Comparison of ENCODE assay signal across 28 cellular contexts in the genomic region with DNA sequence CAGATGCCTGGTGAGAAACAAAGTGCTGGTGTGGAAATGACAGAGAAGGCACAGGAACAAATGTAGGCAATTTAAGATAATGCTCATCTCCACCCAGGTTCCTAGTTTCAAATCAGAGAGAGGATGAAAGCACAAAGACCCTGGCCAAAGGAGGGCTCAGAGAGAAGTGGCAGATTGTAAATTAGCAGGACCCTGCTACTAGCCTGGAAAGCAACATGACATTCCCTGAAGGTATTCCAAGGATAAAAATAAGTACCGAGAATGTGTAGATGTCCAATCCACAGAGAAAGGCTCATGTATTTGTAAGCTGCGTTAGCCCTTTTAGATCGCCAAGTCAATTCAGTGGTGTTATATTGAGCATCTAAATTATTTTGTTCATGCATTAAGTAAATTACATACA.
"Had no signal": no experiment of that assay in that cellular context is flagged by ENCODE, and none has a peak within 500 bp of the region (broad histone marks: within the 10 kb centered on the region; RNA-seq: fewer than 3 reads in every experiment).

No MANE protein-coding gene starts in this region.

- FAIRE-seq: kidney, pancreas had no signal

- H3K36me3 ChIP-seq: left lung, pancreas, prostate gland, suprapubic skin, thoracic aorta, tibial artery, uterus had no signal

- ATAC-seq: left colon; left lung; natural killer cell; pancreas; right cardiac atrium; sciatic nerve; stimulated activated naive B cell treated with anti-CD40 and anti-IgM and Interleukin-4, amounts not matched to agents 10 μg/mL and 1 μg/mL and 100 μg/mL, for 72 hours; stimulated activated naive CD8-positive, alpha-beta T cell treated with anti-CD3 and anti-CD28 coated beads, Interleukin-15, Interleukin-2, amounts not matched to agents 100 U/mL and 50 U/mL, for 24 hours had no signal

- H3K27ac ChIP-seq: left lung, pancreas, prostate gland, skin epidermis, suprapubic skin, thoracic aorta, tibial artery, uterus had no signal

- H3K4me3 ChIP-seq: left lung, lung, pancreas, prostate gland, skin epidermis, suprapubic skin, thoracic aorta, tibial artery, uterus had no signal

- DNase-seq: hypothalamus; immature natural killer cell; kidney; left colon; left lung; mesendoderm; naive B cell; natural killer cell; nephron progenitor cell; nucleus accumbens; pancreas; posterior cingulate gyrus; right cardiac atrium; stimulated activated CD4-positive, alpha-beta T cell treated with anti-CD3 and anti-CD28 coated beads, Interleukin-12 subunit alpha, Interleukin-12 subunit beta, amount 100 ng/mL, for 4 hours; stimulated activated CD4-positive, alpha-beta T cell treated with anti-CD3 and anti-CD28 coated beads, Interleukin-15, amount 100 ng/mL, for 24 hours; stimulated activated CD4-positive, alpha-beta T cell treated with anti-CD3 and anti-CD28 coated beads, Interleukin-2, amount 100 ng/mL, for 24 hours; stimulated activated CD4-positive, alpha-beta T cell treated with anti-CD3 and anti-CD28 coated beads, Interleukin-4, amount 100 ng/mL, for 1 hour; stimulated activated naive B cell treated with anti-CD40 and anti-IgM and Interleukin-4, amounts not matched to agents 10 μg/mL and 1 μg/mL and 100 μg/mL, for 72 hours; stimulated activated naive CD8-positive, alpha-beta T cell treated with anti-CD3 and anti-CD28 coated beads, Interleukin-15, Interleukin-2, amounts not matched to agents 100 U/mL and 50 U/mL, for 24 hours; tibial artery; trophoblast cell; uterus had no signal

- H3K4me1 ChIP-seq: pancreas, prostate gland, suprapubic skin, uterus had no signal

- H3K9me3 ChIP-seq: left lung, pancreas, prostate gland, suprapubic skin, thoracic aorta, tibial artery, uterus had no signal

- H3K27me3 ChIP-seq: left lung, pancreas, suprapubic skin, tibial artery, uterus had no signal
